Comparison of ENCODE assay signal across 9 cellular contexts in genomic region chr17:28663723-28664122, GRCh38. TPM values are rescaled to one million over a fixed set of nuclear protein-coding genes. Genes with fewer than 3 reads are reported as not detected.
DNase-seq lines count a peak whose midpoint lies in the region; ATAC-seq and TF ChIP-seq lines count a peak whose summit lies in the region.
"Had no signal": no experiment of that assay in that cellular context is flagged by ENCODE, and none has a peak within 500 bp of the region (broad histone marks: within the 10 kb centered on the region; RNA-seq: fewer than 3 reads in every experiment).

No MANE protein-coding gene starts in this region.

- intact Hi-C loops in gastrocnemius medialis (cut with DNase I; ENCODE audit: low total_unique reads): no loop called here
- intact Hi-C loops in upper lobe of right lung (cut with DNase I): no loop called here

- H3K36me3 Mint-ChIP-seq in activated T-cell treated with anti-CD3 and anti-CD28 coated beads, Interleukin-2, amount 50 U/mL, for 24 hours (ENCODE audit: low read depth): peaks cover 83% of the 10 kb centered on the region

- H3K27ac ChIP-seq in RWPE2 (ENCODE audit: poor library complexity, severe bottlenecking) (peak overlapping the region; percentile 68), gastrocnemius medialis (peak overlapping the region; percentile 5 to 96 (median 90)), upper lobe of right lung (no peak overlapping the region)
- H3K27ac ChIP-seq: brain microvascular endothelial cell had no signal

- in situ Hi-C loops in gastrocnemius medialis (cut with MboI; ENCODE audit: low sequenced_read_pairs in 4 of 4): loop anchor here in 1 of 4 donors (25.0 kb wide), 1 partner anchor 101 kb away; the partner anchor contains the start of genes PIGS and UNC119

- peak overlapping the region; percentile 100 for H3K27ac Mint-ChIP-seq in activated T-cell treated with anti-CD3 and anti-CD28 coated beads, Interleukin-2, amount 50 U/mL, for 24 hours

- H3K4me3 ChIP-seq in RWPE2 (ENCODE audit: severe bottlenecking) (no peak overlapping the region), gastrocnemius medialis (peak overlapping the region in 2 of 4 donors; percentile 80 to 92), upper lobe of right lung (no peak overlapping the region)

- no peak for ATAC-seq in RWPE2 (ENCODE audit: low read depth)
- ATAC-seq in gastrocnemius medialis: no peak
- no peak for ATAC-seq in upper lobe of right lung
- ATAC-seq in HG02763 (IDR thresholded peaks at IDR 0.05; ENCODE audit: unreplicated experiment): no peak
- no peak for ATAC-seq in GM19455 (IDR thresholded peaks at IDR 0.05; ENCODE audit: unreplicated experiment)

- no peaks in the 10 kb centered on the region for H3K27me3 ChIP-seq in RWPE2 (ENCODE audit: insufficient read depth, poor library complexity, severe bottlenecking)
- H3K27me3 ChIP-seq in gastrocnemius medialis: no peaks in the 10 kb centered on the region
- no peaks in the 10 kb centered on the region for H3K27me3 ChIP-seq in upper lobe of right lung
- H3K27me3 ChIP-seq: brain microvascular endothelial cell had no signal

- peak overlapping the region; percentile 97 for H3K4me3 Mint-ChIP-seq in activated T-cell treated with anti-CD3 and anti-CD28 coated beads, Interleukin-2, amount 50 U/mL, for 24 hours

- TF ChIP-seq CTCF in RWPE2 (IDR thresholded peaks at IDR 0.05; ENCODE audit: poor library complexity, severe bottlenecking) (no peak), gastrocnemius medialis (IDR thresholded peaks at IDR 0.05 in 4 of 5, conservative IDR thresholded peaks at IDR 0.05 in 1 of 5) (no peak), upper lobe of right lung (IDR thresholded peaks at IDR 0.05) (no peak)

- peaks cover 63% of the 10 kb centered on the region for H3K4me1 Mint-ChIP-seq in activated T-cell treated with anti-CD3 and anti-CD28 coated beads, Interleukin-2, amount 50 U/mL, for 24 hours (ENCODE audit: low read depth)

- no peaks in the 10 kb centered on the region for H3K27me3 Mint-ChIP-seq in activated T-cell treated with anti-CD3 and anti-CD28 coated beads, Interleukin-2, amount 50 U/mL, for 24 hours

- H3K36me3 ChIP-seq in RWPE2 (ENCODE audit: low read depth): peaks cover 47% of the 10 kb centered on the region
- H3K36me3 ChIP-seq in gastrocnemius medialis: peaks cover 0 to 24% of the 10 kb centered on the region in 2 donors
- peaks cover 32% of the 10 kb centered on the region for H3K36me3 ChIP-seq in upper lobe of right lung

- no peak for DNase-seq in activated T-cell treated with anti-CD3 and anti-CD28 coated beads, Interleukin-2, amount 50 U/mL, for 24 hours
- DNase-seq in activated T-cell treated with anti-CD3 and anti-CD28 coated beads for 4 hours: no peak
- no peak for DNase-seq in RWPE2 (ENCODE audit: low spot score)
- DNase-seq in erythroblast (lab: John Stamatoyannopoulos, UW): peak; percentile 31 to 52
- no peak for DNase-seq in gastrocnemius medialis
- no peak for DNase-seq in upper lobe of right lung
- DNase-seq: brain microvascular endothelial cell had no signal

- peaks cover 8% of the 10 kb centered on the region for H3K4me1 ChIP-seq in RWPE2 (ENCODE audit: insufficient read depth, poor library complexity, severe bottlenecking)
- H3K4me1 ChIP-seq in gastrocnemius medialis: peaks cover 33 to 48% of the 10 kb centered on the region in 2 donors
- H3K4me1 ChIP-seq in upper lobe of right lung: peaks cover 36% of the 10 kb centered on the region

- H3K9me3 ChIP-seq in RWPE2 (ENCODE audit: severe bottlenecking) (no peaks in the 10 kb centered on the region), gastrocnemius medialis (no peaks in the 10 kb centered on the region), upper lobe of right lung (no peaks in the 10 kb centered on the region)

- no peaks in the 10 kb centered on the region for H3K9me3 Mint-ChIP-seq in activated T-cell treated with anti-CD3 and anti-CD28 coated beads, Interleukin-2, amount 50 U/mL, for 24 hours

- TF ChIP-seq POLR2A in erythroblast (IDR thresholded peaks at IDR 0.05; ENCODE audit: low read length) (no peak), gastrocnemius medialis (IDR thresholded peaks at IDR 0.05) (no peak)

RNA-seq across cellular contexts. Expression of gene SUPT6H, which starts 1.7 kb away (rescaled TPM):
- total RNA-seq in gastrocnemius medialis: 10 to 100 TPM; 48.3 to 81.9 (median 64.8) TPM
- total RNA-seq in upper lobe of right lung: 62.4 TPM

RNA-seq across cellular contexts. Expression of gene SDF2, which starts 2.0 kb away (rescaled TPM):
- total RNA-seq in gastrocnemius medialis (10 to 100 TPM; 23.6 to 36.4 (median 28.4) TPM), upper lobe of right lung (52.8 TPM)

RNA-seq across cellular contexts. Expression of gene BLTP2, which starts 18.8 kb away (rescaled TPM):
- 10 to 100 TPM; 71.6 to 93.4 (median 81.0) TPM for total RNA-seq in gastrocnemius medialis
- 145 TPM for total RNA-seq in upper lobe of right lung

RNA-seq across cellular contexts. Expression of gene PROCA1, which starts 48.0 kb away (rescaled TPM):
- total RNA-seq in gastrocnemius medialis (1 to 10 TPM in 1 of 4 donors, under 1 TPM in 2, not detected in 1; 0.42 to 1.6 (median 0.49) TPM), upper lobe of right lung (3.3 TPM)

RNA-seq across cellular contexts. Expression of gene RSKR, which starts 49.7 kb away (rescaled TPM):
- total RNA-seq in gastrocnemius medialis (10 to 100 TPM in 1 of 4 donors, 1 to 10 TPM in 3; 1.8 to 10.1 (median 2.8) TPM), upper lobe of right lung (12.3 TPM)

Comparison
In these comparisons a context has a peak if more than half of its experiments do, and no peak if none do; other contexts are left out.
1. DNase-seq: peak in erythroblast (2 of 2); none in activated T-cell treated with anti-CD3 and anti-CD28 coated beads, Interleukin-2, amount 50 U/mL, for 24 hours (single experiment), activated T-cell treated with anti-CD3 and anti-CD28 coated beads for 4 hours (single experiment), RWPE2 (single experiment), gastrocnemius medialis (0 of 2) and upper lobe of right lung (single experiment).